In the genomic region with DNA sequence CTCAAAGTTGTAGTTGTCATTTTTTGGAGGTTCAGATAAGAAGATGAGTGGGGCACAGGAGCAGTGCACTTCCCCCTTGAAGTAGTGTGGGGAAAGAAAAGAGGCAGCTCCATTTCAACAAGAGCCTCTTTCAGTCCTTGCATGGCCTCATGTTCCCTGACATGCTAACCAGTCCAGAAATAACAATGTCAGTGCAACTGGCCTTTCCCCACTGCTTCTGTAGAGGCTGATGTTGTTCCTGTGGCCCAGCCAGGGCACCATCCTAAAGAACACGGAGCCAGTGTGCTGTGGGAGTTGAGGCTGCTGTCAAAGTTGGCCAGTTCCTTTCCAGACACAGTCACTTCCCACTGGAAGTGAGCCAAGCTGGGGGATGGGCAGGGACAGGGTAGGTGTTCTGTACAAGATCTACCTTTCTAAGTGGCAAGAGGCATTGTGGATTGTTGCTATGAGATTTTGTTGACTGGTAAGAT, we compare ENCODE assay signal across 9 cellular contexts.
DNase-seq lines count a peak whose midpoint lies in the region; ATAC-seq, FAIRE-seq and TF ChIP-seq lines count a peak whose summit lies in the region.
"Had no signal": no experiment of that assay in that cellular context is flagged by ENCODE, and none has a peak within 500 bp of the region (broad histone marks: within the 10 kb centered on the region; RNA-seq: fewer than 3 reads in every experiment).

No MANE protein-coding gene starts in this region.

- dilution Hi-C loops in keratinocyte (cut with MboI; ENCODE audit: extremely low pct_ligation_motif_present, low sequenced_read_pairs): no loop called here

- H3K4me3 ChIP-seq in keratinocyte (ENCODE audit: control insufficient read depth in 2 of 3, extremely low read depth in 1 of 3, insufficient read depth in 2 of 3, low read depth in 1 of 3, low read length in 3 of 3) (no peak overlapping the region), testis (no peak overlapping the region)

- H3K4me2 ChIP-seq in keratinocyte (ENCODE audit: control insufficient read depth, extremely low read depth, insufficient read depth, low read depth, low read length): peak overlapping the region; percentile 56

- peak overlapping the region; percentile 7 for H2AFZ ChIP-seq in keratinocyte (ENCODE audit: control insufficient read depth, low read length)

- no peak for TF ChIP-seq POLR2A in testis (IDR thresholded peaks at IDR 0.05)

- H3K9me3 ChIP-seq in keratinocyte (ENCODE audit: control insufficient read depth, low read depth, low read length): no peaks in the 10 kb centered on the region
- H3K9me3 ChIP-seq in testis: no peaks in the 10 kb centered on the region

- ATAC-seq in GM18519 (IDR thresholded peaks at IDR 0.05; ENCODE audit: low FRiP score, unreplicated experiment) (no peak), HG02840 (IDR thresholded peaks at IDR 0.05; ENCODE audit: low FRiP score, unreplicated experiment) (no peak)

- FAIRE-seq in TTC549 (lab: Jason Lieb, UNC) (peak; percentile 25), keratinocyte (lab: Jason Lieb, UNC) (peak; percentile 94)

- no peaks in the 10 kb centered on the region for H4K20me1 ChIP-seq in keratinocyte (ENCODE audit: control insufficient read depth, extremely low read depth, insufficient read depth, low read length)

- DNase-seq in NCI-H2196 (lab: John Stamatoyannopoulos, UW; ENCODE audit: unreplicated experiment) (peak; percentile 27), NCI-H2196 treated with DMSO at 0.1 percent for 48 hours (lab: John Stamatoyannopoulos, UW; ENCODE audit: unreplicated experiment) (no peak), keratinocyte (ENCODE audit: low read depth, low spot score) (no peak), testis (peak; percentile 33), NAMALWA (ENCODE audit: low spot score) (no peak)
- DNase-seq: H9 had no signal

- H3K27ac ChIP-seq in keratinocyte (ENCODE audit: control insufficient read depth, insufficient read depth, low read length) (peak overlapping the region; percentile 96), testis (no peak overlapping the region)

- intact Hi-C loops in testis (cut with DNase I; ENCODE audit: low total_unique reads): no loop called here

- no peaks in the 10 kb centered on the region for H3K9me1 ChIP-seq in keratinocyte (ENCODE audit: control insufficient read depth, extremely low read depth, insufficient read depth, low read length)

- TF ChIP-seq CTCF in keratinocyte (optimal IDR thresholded peaks at IDR 0.05 in 1 of 3, IDR thresholded peaks at IDR 0.05 in 1 of 3, conservative IDR thresholded peaks at IDR 0.05 in 1 of 3; ENCODE audit: extremely low read depth in 1 of 3, insufficient read depth in 2 of 3, low read length in 3 of 3) (no peak), testis (IDR thresholded peaks at IDR 0.05) (no peak)

- no peaks in the 10 kb centered on the region for H3K27me3 ChIP-seq in keratinocyte (ENCODE audit: control insufficient read depth, extremely low read depth, insufficient read depth, low read length)
- H3K27me3 ChIP-seq in testis: no peaks in the 10 kb centered on the region

- no peaks in the 10 kb centered on the region for H3K79me2 ChIP-seq in keratinocyte (ENCODE audit: control insufficient read depth, insufficient read depth, low read length)

- H3K4me1 ChIP-seq in keratinocyte (ENCODE audit: control insufficient read depth, extremely low read depth, insufficient read depth, low read length) (peaks cover 66% of the 10 kb centered on the region), testis (peaks cover 12% of the 10 kb centered on the region)

- no peak overlapping the region for H3K9ac ChIP-seq in keratinocyte (ENCODE audit: control insufficient read depth, extremely low read depth, insufficient read depth, low read length)

- H3K36me3 ChIP-seq in keratinocyte (ENCODE audit: control insufficient read depth in 2 of 2, extremely low read depth in 1 of 2, insufficient read depth in 2 of 2, low read length in 2 of 2): peaks cover 0 to 3% of the 10 kb centered on the region in 2 experiments
- no peaks in the 10 kb centered on the region for H3K36me3 ChIP-seq in testis (ENCODE audit: low read depth, missing control alignments)

- 6 to 40% methylated on average over 1 of the region's 1 CpG for WGBS in testis, 2 donors

Comparison
In these comparisons a context has a peak if more than half of its experiments do, and no peak if none do; other contexts are left out.
1. DNase-seq: peak in NCI-H2196 (single experiment) and testis (single experiment); none in NCI-H2196 treated with DMSO at 0.1 percent for 48 hours (single experiment), keratinocyte (single experiment) and NAMALWA (single experiment).